ENCODE assay signal across 8 cellular contexts in the genomic region with DNA sequence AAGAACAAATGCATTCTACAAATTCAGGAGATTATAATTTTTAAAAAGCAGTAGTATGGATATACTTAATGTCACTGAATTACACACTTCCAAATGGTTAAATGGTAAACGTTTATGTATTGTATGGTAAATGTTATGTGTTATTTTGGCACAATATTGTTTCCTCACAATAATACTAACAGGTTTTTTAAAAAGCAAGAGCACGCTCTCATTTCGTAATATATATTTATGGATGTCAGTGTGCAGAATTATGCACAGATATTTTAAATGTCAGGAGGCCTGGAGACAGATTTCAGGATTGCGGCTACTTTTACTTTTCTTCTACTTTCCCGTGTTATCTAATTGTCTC. TPM values are rescaled to one million over a fixed set of nuclear protein-coding genes. Genes with fewer than 3 reads are reported as not detected.
DNase-seq lines count a peak whose midpoint lies in the region; ATAC-seq and TF ChIP-seq lines count a peak whose summit lies in the region.

No MANE protein-coding gene starts in this region.

- H3K4me1 ChIP-seq in HCT116 (ENCODE audit: control insufficient read depth in 1 of 2, insufficient read depth in 2 of 2, low read length in 2 of 2), result peaks cover 6 to 22% of the 10 kb centered on the region in 2 experiments; a peak in 3 of 4 replicates
- H3K4me1 ChIP-seq in spleen, result peaks cover 16 to 49% (median 27%) of the 10 kb centered on the region in 6 donors

- H3K4me3 Mint-ChIP-seq in activated B cell treated with CpG ODN at 0.5 μM for 24 hours, result peak overlapping the region; percentile 91

- peaks cover 49% of the 10 kb centered on the region for H3K79me2 ChIP-seq in HCT116 (ENCODE audit: insufficient read depth, low read length)

- H3K36me3 ChIP-seq in HCT116 (ENCODE audit: control insufficient read depth in 1 of 2, insufficient read depth in 2 of 2, low read length in 2 of 2) (no peaks in the 10 kb centered on the region), spleen (peaks cover 0 to 5% (median 0%) of the 10 kb centered on the region in 6 donors)

- peak overlapping the region; percentile 88 for H3K4me2 ChIP-seq in HCT116 (ENCODE audit: low read length)

- POLR2A ChIA-PET in HCT116 (lab: Charles Lee) (no interaction called here), activated B cell treated with CpG ODN at 0.5 μM for 24 hours (lab: Charles Lee) (no interaction called here)

- no peak for ATAC-seq in HCT116
- no peak for ATAC-seq in activated B cell treated with CpG ODN at 0.5 μM for 24 hours (ENCODE audit: low read depth)
- ATAC-seq in HG02884 (IDR thresholded peaks at IDR 0.05; ENCODE audit: unreplicated experiment), result no peak

- no peaks in the 10 kb centered on the region for H3K9me3 Mint-ChIP-seq in activated B cell treated with CpG ODN at 0.5 μM for 24 hours

- no peak for TF ChIP-seq POLR2A in HCT116 (IDR thresholded peaks at IDR 0.05; ENCODE audit: borderline replicate concordance, extremely low read depth, insufficient read depth, insufficient read length)
- no peak for TF ChIP-seq POLR2A in spleen (IDR thresholded peaks at IDR 0.05)

- peak overlapping the region; percentile 26 for H2AFZ ChIP-seq in HCT116 (ENCODE audit: low read depth, low read length, poor library complexity, severe bottlenecking)

- DNase-seq in HCT116 (ENCODE audit: low read depth, low spot score) (no peak), activated B cell treated with CpG ODN at 0.5 μM for 24 hours (no peak), spleen (no peak), putamen (ENCODE audit: low spot score) (no peak), NCI-H1048 (lab: John Stamatoyannopoulos, UW) (no peak), NCI-H1436 treated with DMSO at 0.1 percent for 48 hours (lab: John Stamatoyannopoulos, UW) (no peak)

- H3K27ac Mint-ChIP-seq in activated B cell treated with CpG ODN at 0.5 μM for 24 hours, result no peak overlapping the region

- H3K27me3 Mint-ChIP-seq in activated B cell treated with CpG ODN at 0.5 μM for 24 hours, result no peaks in the 10 kb centered on the region

- TF ChIP-seq CTCF in HCT116 (IDR thresholded peaks at IDR 0.05 in 2 of 3, conservative IDR thresholded peaks at IDR 0.05 in 1 of 3; ENCODE audit: borderline replicate concordance in 1 of 3, insufficient read depth in 1 of 3, low read depth in 2 of 3, low read length in 2 of 3) (no peak), activated B cell treated with CpG ODN at 0.5 μM for 24 hours (IDR thresholded peaks at IDR 0.05) (no peak), spleen (IDR thresholded peaks at IDR 0.05 in 8 of 11, conservative IDR thresholded peaks at IDR 0.05 in 3 of 11) (no peak)

- no TSS peak for BruUV-seq in HCT116 (replicated peaks; lab: Mats Ljungman, UMichigan)

- H3K9me2 ChIP-seq in HCT116 (ENCODE audit: insufficient read depth), result no peaks in the 10 kb centered on the region

- H3K27ac ChIP-seq in HCT116 (ENCODE audit: low read depth, low read length), result no peak overlapping the region
- peak overlapping the region in 7 of 8 donors; percentile 47 to 90 (median 84) for H3K27ac ChIP-seq in spleen

- H3K4me1 Mint-ChIP-seq in activated B cell treated with CpG ODN at 0.5 μM for 24 hours, result peaks cover 26% of the 10 kb centered on the region

- peak overlapping the region; percentile 69 for H3K9ac ChIP-seq in HCT116 (ENCODE audit: low read length)

- RAD21 ChIA-PET in HCT116 (lab: Charles Lee; ENCODE audit: low non-redundant PET in 1 of 2, low total read pairs in 2 of 2, uncharacterized antibody in 2 of 2, unreplicated experiment in 2 of 2), result no interaction called here

- H3K36me3 Mint-ChIP-seq in activated B cell treated with CpG ODN at 0.5 μM for 24 hours (ENCODE audit: low read depth), result peaks cover 4% of the 10 kb centered on the region

- no peaks in the 10 kb centered on the region for H4K20me1 ChIP-seq in HCT116 (ENCODE audit: insufficient read depth)

- no peaks in the 10 kb centered on the region for H3K9me3 ChIP-seq in HCT116 (ENCODE audit: control insufficient read depth in 1 of 2, insufficient read depth in 1 of 2, low read depth in 1 of 2, low read length in 2 of 2)
- no peaks in the 10 kb centered on the region for H3K9me3 ChIP-seq in spleen

- CTCF ChIA-PET in HCT116 (lab: Charles Lee) (no interaction called here), activated B cell treated with CpG ODN at 0.5 μM for 24 hours (lab: Charles Lee) (no interaction called here)

- intact Hi-C loops in HCT116 (cut with micrococcal nuclease) (loop anchor here (5.0 to 10.0 kb wide), 2 partner anchors 35 to 148 kb away; partner anchors contain the start of gene ZNF197), activated B cell treated with CpG ODN at 0.5 μM for 24 hours (cut with micrococcal nuclease) (loop anchor here (1.0 to 5.0 kb wide), 9 partner anchors 33 to 384 kb away; partner anchors contain the start of genes KIAA1143, KIF15, TCAIM and TMEM42), spleen (cut with DNase I; ENCODE audit: low total_unique reads) (no loop called here)

- peak overlapping the region; percentile 79 for H3K4me3 ChIP-seq in HCT116 (replicated peaks in 1 of 2; ENCODE audit: low read depth in 1 of 2, low read length in 2 of 2)
- peak overlapping the region; percentile 63 for H3K4me3 ChIP-seq in iPS-11a (ENCODE audit: low read depth, low read length)
- H3K4me3 ChIP-seq in spleen, result peak overlapping the region; percentile 48 to 88 (median 69)

- WGBS in spleen, 5 donors, result 0 to 2% (median 1%) methylated on average over 5 of the region's 5 CpGs

- no peaks in the 10 kb centered on the region for H3K27me3 ChIP-seq in HCT116 (ENCODE audit: insufficient read depth, low read length)
- H3K27me3 ChIP-seq in spleen (replicated peaks in 1 of 7), result no peaks in the 10 kb centered on the region

- no peak for TF ChIP-seq RAD21 in HCT116 (IDR thresholded peaks at IDR 0.05; ENCODE audit: low read depth)

TF ChIP-seq in HCT116, 20 proteins besides CTCF, POLR2A, EP300 and RAD21:
- no peak for TF ChIP-seq EZH2 (IDR thresholded peaks at IDR 0.05)
- TF ChIP-seq ZBTB33 (IDR thresholded peaks at IDR 0.05; ENCODE audit: extremely low read depth, insufficient replicate concordance, low read length), result no peak
- no peak for TF ChIP-seq ZNF274 (IDR thresholded peaks at IDR 0.05; ENCODE audit: low read depth, low read length)
- TF ChIP-seq SIN3A (IDR thresholded peaks at IDR 0.05; ENCODE audit: low read depth), result no peak; the same call in 1 of the 2 replicates
- no peak for TF ChIP-seq TCF7L2 (IDR thresholded peaks at IDR 0.05; ENCODE audit: borderline replicate concordance, extremely low read depth, insufficient read depth, insufficient read length)
- TF ChIP-seq, protein P1, sequence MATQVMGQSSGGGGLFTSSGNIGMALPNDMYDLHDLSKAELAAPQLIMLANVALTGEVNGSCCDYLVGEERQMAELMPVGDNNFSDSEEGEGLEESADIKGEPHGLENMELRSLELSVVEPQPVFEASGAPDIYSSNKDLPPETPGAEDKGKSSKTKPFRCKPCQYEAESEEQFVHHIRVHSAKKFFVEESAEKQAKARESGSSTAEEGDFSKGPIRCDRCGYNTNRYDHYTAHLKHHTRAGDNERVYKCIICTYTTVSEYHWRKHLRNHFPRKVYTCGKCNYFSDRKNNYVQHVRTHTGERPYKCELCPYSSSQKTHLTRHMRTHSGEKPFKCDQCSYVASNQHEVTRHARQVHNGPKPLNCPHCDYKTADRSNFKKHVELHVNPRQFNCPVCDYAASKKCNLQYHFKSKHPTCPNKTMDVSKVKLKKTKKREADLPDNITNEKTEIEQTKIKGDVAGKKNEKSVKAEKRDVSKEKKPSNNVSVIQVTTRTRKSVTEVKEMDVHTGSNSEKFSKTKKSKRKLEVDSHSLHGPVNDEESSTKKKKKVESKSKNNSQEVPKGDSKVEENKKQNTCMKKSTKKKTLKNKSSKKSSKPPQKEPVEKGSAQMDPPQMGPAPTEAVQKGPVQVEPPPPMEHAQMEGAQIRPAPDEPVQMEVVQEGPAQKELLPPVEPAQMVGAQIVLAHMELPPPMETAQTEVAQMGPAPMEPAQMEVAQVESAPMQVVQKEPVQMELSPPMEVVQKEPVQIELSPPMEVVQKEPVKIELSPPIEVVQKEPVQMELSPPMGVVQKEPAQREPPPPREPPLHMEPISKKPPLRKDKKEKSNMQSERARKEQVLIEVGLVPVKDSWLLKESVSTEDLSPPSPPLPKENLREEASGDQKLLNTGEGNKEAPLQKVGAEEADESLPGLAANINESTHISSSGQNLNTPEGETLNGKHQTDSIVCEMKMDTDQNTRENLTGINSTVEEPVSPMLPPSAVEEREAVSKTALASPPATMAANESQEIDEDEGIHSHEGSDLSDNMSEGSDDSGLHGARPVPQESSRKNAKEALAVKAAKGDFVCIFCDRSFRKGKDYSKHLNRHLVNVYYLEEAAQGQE (IDR thresholded peaks at IDR 0.05; ENCODE audit: low read depth), result no peak
- no peak for TF ChIP-seq FOSL1 (IDR thresholded peaks at IDR 0.05; ENCODE audit: low read depth)
- no peak for TF ChIP-seq EGR1 (IDR thresholded peaks at IDR 0.05; ENCODE audit: low read depth)
- no peak for TF ChIP-seq JUND (IDR thresholded peaks at IDR 0.05)

RNA-seq across cellular contexts. Expression of gene ZNF445, which starts 0.5 kb away (rescaled TPM):
- total RNA-seq in HCT116 (2021; ENCODE audit: unreplicated experiment) (19.9 TPM), activated B cell treated with CpG ODN at 0.5 μM for 24 hours (17.3 and 19.5 TPM in 2 replicates), spleen (10 to 100 TPM; 14.5 to 29.0 (median 21.4) TPM)
- polyA plus RNA-seq in HCT116 (2012), result 3.7 and 4.7 TPM in 2 replicates
- polyA plus RNA-seq in spleen, result 1 to 10 TPM; 1.2 to 3.4 (median 1.2) TPM
